8 cellular contexts compared by ENCODE assay signal in the genomic region with DNA sequence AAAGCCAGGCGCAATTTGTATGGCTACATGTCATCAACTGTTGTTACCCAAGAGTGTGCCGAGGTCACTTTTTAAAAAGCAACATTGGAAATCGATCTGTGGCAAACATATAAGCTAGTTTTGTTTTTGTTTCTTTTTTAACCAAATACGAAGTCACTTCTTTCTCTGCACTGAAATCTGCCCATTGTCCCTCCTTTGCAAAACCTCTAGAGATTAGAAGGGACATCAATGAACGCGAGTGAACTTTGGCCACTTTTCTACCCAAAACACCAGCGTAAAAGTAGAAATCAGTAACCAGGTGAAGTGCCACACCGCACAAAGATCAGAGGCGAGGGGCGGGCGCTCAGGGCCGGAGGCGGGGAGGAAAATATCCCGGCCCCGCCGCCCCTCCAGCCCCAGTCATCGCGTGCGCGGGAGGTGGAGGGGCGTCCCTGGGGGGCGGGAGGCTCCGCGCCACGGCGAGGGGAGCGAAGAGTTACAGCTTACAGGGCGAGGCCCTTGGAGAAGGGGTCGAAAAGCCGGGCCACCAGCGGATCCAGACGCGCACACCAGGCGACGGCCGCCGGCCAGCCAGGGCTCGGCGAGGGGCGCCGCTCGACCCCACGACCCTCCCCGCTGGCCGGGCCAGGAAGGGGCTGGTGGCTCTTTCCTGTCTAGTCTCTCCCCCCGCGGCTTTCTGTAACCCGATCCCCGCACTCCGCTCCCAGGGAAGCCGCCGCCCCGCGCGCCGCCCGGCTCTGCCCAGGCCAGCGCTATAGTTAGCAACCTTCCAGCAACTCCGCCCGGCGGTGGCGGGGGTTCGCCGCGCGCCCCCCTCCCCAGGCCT. TPM values are rescaled to one million over a fixed set of nuclear protein-coding genes. Genes with fewer than 3 reads are reported as not detected.
DNase-seq lines count a peak whose midpoint lies in the region; TF ChIP-seq lines count a peak whose summit lies in the region.

No MANE protein-coding gene starts in this region.

- no peaks in the 10 kb centered on the region for H3K27me3 ChIP-seq in muscle layer of duodenum (ENCODE audit: low read depth, low read length)

- peaks cover 0 to 11% of the 10 kb centered on the region in 2 donors for H3K36me3 ChIP-seq in muscle layer of duodenum (ENCODE audit: control insufficient read depth in 1 of 2, insufficient read depth in 2 of 2, low read length in 2 of 2)

- DNase-seq in NCI-H1092 treated with DMSO at 0.1 percent for 48 hours (lab: John Stamatoyannopoulos, UW), result peak; percentile 57
- DNase-seq in NCI-H1092 (lab: John Stamatoyannopoulos, UW), result no peak
- DNase-seq in NCI-H526 (lab: John Stamatoyannopoulos, UW), result peak; percentile 40 to 78
- peak; percentile 56 for DNase-seq in activated T-cell treated with anti-CD3 and anti-CD28 coated beads for 4 hours
- DNase-seq in epithelial cell of proximal tubule (ENCODE audit: low read depth), result peak; percentile 12
- peak; percentile 45 to 68 (median 59) for DNase-seq in stimulated activated naive CD4-positive, alpha-beta T cell (lab: John Stamatoyannopoulos, UW)
- DNase-seq in cortex of kidney (lab: John Stamatoyannopoulos, UW), result no peak

- H3K27ac ChIP-seq in muscle layer of duodenum (ENCODE audit: low read length), result peak overlapping the region; percentile 96

- H3K4me3 ChIP-seq in epithelial cell of proximal tubule (ENCODE audit: low read depth, low read length) (peak overlapping the region; percentile 87), muscle layer of duodenum (ENCODE audit: low read depth in 1 of 2, low read length in 2 of 2) (peak overlapping the region; percentile 88 to 91)

- H3K4me1 ChIP-seq in muscle layer of duodenum (ENCODE audit: control insufficient read depth in 1 of 2, insufficient read depth in 2 of 2, low read length in 2 of 2), result peaks cover 0 to 11% of the 10 kb centered on the region in 2 donors

- no peaks in the 10 kb centered on the region for H3K9me3 ChIP-seq in muscle layer of duodenum (ENCODE audit: control insufficient read depth in 1 of 2, low read length in 2 of 2)

- no peak for TF ChIP-seq CTCF in epithelial cell of proximal tubule (conservative IDR thresholded peaks at IDR 0.05; ENCODE audit: low read depth, low read length)

RNA-seq across cellular contexts. Expression of gene RBMS1, which starts 1.0 kb away (rescaled TPM):
- total RNA-seq in epithelial cell of proximal tubule, result 54.7 and 54.8 TPM in 2 replicates

Comparison
In these comparisons a context has a peak if more than half of its experiments do, and no peak if none do; other contexts are left out.
1. DNase-seq: peak in NCI-H1092 treated with DMSO at 0.1 percent for 48 hours (single experiment), NCI-H526 (2 of 2), activated T-cell treated with anti-CD3 and anti-CD28 coated beads for 4 hours (single experiment), epithelial cell of proximal tubule (single experiment) and stimulated activated naive CD4-positive, alpha-beta T cell (6 of 6); none in NCI-H1092 (single experiment) and cortex of kidney (single experiment).